1 cellular context compared by ENCODE assay signal in genomic region chr6:2999005-2999620, GRCh38.
A peak's percentile ranks its signal among the peaks of the same experiment; 100 is the strongest.
TF ChIP-seq lines count a peak whose summit lies in the region.

No MANE protein-coding gene starts in this region.

TF ChIP-seq in HepG2, 621 proteins besides CTCF, POLR2A, EP300 and RAD21 (continued from another document and continues in another):
- TF ChIP-seq SNAPC4 (CRISPR knock-in tag; IDR thresholded peaks at IDR 0.05) = 0 out of 2 replicates have a peak, but pooled peaks have one; percentile 30
- TF ChIP-seq ZNF446 (CRISPR knock-in tag; IDR thresholded peaks at IDR 0.05) = 0 out of 2 replicates have a peak, but pooled peaks have one; percentile 51
- no peak for TF ChIP-seq MAZ (IDR thresholded peaks at IDR 0.05; ENCODE audit: borderline replicate concordance, low read depth, low read length)
- TF ChIP-seq MAZ (CRISPR knock-in tag; IDR thresholded peaks at IDR 0.05; ENCODE audit: low read depth) = no peak; the same call in 1 of the 2 replicates
- TF ChIP-seq PAF1 (CRISPR knock-in tag; IDR thresholded peaks at IDR 0.05) = no peak
- no peak for TF ChIP-seq RBAK (CRISPR knock-in tag; IDR thresholded peaks at IDR 0.05)
- TF ChIP-seq ZNF451 (CRISPR knock-in tag; IDR thresholded peaks at IDR 0.05) = no peak
- TF ChIP-seq, protein P1, sequence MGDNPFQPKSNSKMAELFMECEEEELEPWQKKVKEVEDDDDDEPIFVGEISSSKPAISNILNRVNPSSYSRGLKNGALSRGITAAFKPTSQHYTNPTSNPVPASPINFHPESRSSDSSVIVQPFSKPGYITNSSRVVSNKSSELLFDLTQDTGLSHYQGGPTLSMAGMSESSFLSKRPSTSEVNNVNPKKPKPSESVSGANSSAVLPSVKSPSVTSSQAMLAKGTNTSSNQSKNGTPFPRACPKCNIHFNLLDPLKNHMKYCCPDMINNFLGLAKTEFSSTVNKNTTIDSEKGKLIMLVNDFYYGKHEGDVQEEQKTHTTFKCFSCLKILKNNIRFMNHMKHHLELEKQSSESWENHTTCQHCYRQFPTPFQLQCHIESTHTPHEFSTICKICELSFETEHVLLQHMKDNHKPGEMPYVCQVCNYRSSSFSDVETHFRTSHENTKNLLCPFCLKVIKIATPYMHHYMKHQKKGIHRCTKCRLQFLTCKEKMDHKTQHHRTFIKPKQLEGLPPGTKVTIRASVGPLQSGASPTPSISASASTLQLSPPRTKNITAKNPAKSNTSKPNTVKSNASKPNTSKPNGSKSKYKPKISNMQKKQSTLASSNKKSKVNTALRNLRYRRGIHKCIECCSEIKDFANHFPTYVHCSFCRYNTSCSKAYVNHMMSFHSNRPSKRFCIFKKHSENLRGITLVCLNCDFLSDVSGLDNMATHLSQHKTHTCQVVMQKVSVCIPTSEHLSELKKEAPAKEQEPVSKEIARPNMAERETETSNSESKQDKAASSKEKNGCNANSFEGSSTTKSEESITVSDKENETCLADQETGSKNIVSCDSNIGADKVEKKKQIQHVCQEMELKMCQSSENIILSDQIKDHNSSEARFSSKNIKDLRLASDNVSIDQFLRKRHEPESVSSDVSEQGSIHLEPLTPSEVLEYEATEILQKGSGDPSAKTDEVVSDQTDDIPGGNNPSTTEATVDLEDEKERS (CRISPR knock-in tag; IDR thresholded peaks at IDR 0.05) = 0 out of 2 replicates have a peak, but pooled peaks have one; percentile 2
- no peak for TF ChIP-seq RFX3 (CRISPR knock-in tag; IDR thresholded peaks at IDR 0.05)
- peak; percentile 99 for TF ChIP-seq HNF4G (IDR thresholded peaks at IDR 0.05; ENCODE audit: borderline replicate concordance, low read depth, low read length)
- peak; percentile 98 for TF ChIP-seq HNF4G (CRISPR knock-in tag; IDR thresholded peaks at IDR 0.05; ENCODE audit: borderline replicate concordance, low read depth)
- TF ChIP-seq NFAT5 (CRISPR knock-in tag; IDR thresholded peaks at IDR 0.05) = no peak
- TF ChIP-seq, protein P2, sequence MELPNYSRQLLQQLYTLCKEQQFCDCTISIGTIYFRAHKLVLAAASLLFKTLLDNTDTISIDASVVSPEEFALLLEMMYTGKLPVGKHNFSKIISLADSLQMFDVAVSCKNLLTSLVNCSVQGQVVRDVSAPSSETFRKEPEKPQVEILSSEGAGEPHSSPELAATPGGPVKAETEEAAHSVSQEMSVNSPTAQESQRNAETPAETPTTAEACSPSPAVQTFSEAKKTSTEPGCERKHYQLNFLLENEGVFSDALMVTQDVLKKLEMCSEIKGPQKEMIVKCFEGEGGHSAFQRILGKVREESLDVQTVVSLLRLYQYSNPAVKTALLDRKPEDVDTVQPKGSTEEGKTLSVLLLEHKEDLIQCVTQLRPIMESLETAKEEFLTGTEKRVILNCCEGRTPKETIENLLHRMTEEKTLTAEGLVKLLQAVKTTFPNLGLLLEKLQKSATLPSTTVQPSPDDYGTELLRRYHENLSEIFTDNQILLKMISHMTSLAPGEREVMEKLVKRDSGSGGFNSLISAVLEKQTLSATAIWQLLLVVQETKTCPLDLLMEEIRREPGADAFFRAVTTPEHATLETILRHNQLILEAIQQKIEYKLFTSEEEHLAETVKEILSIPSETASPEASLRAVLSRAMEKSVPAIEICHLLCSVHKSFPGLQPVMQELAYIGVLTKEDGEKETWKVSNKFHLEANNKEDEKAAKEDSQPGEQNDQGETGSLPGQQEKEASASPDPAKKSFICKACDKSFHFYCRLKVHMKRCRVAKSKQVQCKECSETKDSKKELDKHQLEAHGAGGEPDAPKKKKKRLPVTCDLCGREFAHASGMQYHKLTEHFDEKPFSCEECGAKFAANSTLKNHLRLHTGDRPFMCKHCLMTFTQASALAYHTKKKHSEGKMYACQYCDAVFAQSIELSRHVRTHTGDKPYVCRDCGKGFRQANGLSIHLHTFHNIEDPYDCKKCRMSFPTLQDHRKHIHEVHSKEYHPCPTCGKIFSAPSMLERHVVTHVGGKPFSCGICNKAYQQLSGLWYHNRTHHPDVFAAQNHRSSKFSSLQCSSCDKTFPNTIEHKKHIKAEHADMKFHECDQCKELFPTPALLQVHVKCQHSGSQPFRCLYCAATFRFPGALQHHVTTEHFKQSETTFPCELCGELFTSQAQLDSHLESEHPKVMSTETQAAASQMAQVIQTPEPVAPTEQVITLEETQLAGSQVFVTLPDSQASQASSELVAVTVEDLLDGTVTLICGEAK (IDR thresholded peaks at IDR 0.05) = no peak
- TF ChIP-seq, protein P2 (CRISPR knock-in tag; IDR thresholded peaks at IDR 0.05) = peak; percentile 47; the same call in 1 of the 2 replicates
- no peak for TF ChIP-seq ZKSCAN5 (CRISPR knock-in tag; IDR thresholded peaks at IDR 0.05)
- no peak for TF ChIP-seq U2AF1 (optimal IDR thresholded peaks at IDR 0.05; ENCODE audit: low read depth, low read length)
- peak; percentile 41; the same call in 1 of the 2 replicates for TF ChIP-seq ZNF331 (CRISPR knock-in tag; IDR thresholded peaks at IDR 0.05)
- TF ChIP-seq, protein P3, sequence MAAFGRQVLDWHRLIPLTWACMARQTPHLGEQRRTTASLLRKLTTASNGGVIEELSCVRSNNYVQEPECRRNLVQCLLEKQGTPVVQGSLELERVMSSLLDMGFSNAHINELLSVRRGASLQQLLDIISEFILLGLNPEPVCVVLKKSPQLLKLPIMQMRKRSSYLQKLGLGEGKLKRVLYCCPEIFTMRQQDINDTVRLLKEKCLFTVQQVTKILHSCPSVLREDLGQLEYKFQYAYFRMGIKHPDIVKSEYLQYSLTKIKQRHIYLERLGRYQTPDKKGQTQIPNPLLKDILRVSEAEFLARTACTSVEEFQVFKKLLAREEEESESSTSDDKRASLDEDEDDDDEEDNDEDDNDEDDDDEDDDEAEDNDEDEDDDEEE (CRISPR knock-in tag; IDR thresholded peaks at IDR 0.05) = peak; percentile 76; the same call in 1 of the 2 replicates
- 0 out of 2 replicates have a peak, but pooled peaks have one; percentile 25 for TF ChIP-seq JUNB (CRISPR knock-in tag; IDR thresholded peaks at IDR 0.05; ENCODE audit: borderline replicate concordance)
- peak; percentile 33; the same call in 1 of the 2 replicates for TF ChIP-seq ONECUT2 (CRISPR knock-in tag; IDR thresholded peaks at IDR 0.05)
- no peak for TF ChIP-seq NBN (conservative IDR thresholded peaks at IDR 0.05)
- peak; percentile 94 for TF ChIP-seq ZNF766 (CRISPR knock-in tag; IDR thresholded peaks at IDR 0.05; ENCODE audit: borderline replicate concordance)
- TF ChIP-seq THYN1 (CRISPR knock-in tag; IDR thresholded peaks at IDR 0.05; ENCODE audit: borderline replicate concordance, low read depth) = no peak
- TF ChIP-seq YEATS4 (CRISPR knock-in tag; IDR thresholded peaks at IDR 0.05; ENCODE audit: borderline replicate concordance) = no peak
- TF ChIP-seq ZNF546 (CRISPR knock-in tag; conservative IDR thresholded peaks at IDR 0.05) = no peak
- no peak for TF ChIP-seq MYPOP (CRISPR knock-in tag; IDR thresholded peaks at IDR 0.05)
- TF ChIP-seq ZSCAN22 (CRISPR knock-in tag; IDR thresholded peaks at IDR 0.05) = no peak
- TF ChIP-seq MXI1 (IDR thresholded peaks at IDR 0.05; ENCODE audit: borderline replicate concordance, low read depth, low read length) = peak; percentile 65; the same call in 1 of the 3 replicates
- peak; percentile 96 for TF ChIP-seq CEBPG (CRISPR knock-in tag; IDR thresholded peaks at IDR 0.05)
- peak; percentile 97 for TF ChIP-seq CEBPB (IDR thresholded peaks at IDR 0.05; ENCODE audit: borderline replicate concordance, low read depth, low read length)
- no peak for TF ChIP-seq ZNF251 (CRISPR knock-in tag; IDR thresholded peaks at IDR 0.05)
- TF ChIP-seq HNRNPH1 (optimal IDR thresholded peaks at IDR 0.05; ENCODE audit: low read depth, low read length) = peak; percentile 34
